In genomic region chr19:49019242-49019932, GRCh38 we compare ENCODE assay signal across 8 cellular contexts. TPM values are rescaled to one million over a fixed set of nuclear protein-coding genes. Genes with fewer than 3 reads are reported as not detected.
DNase-seq lines count a peak whose midpoint lies in the region; ATAC-seq and TF ChIP-seq lines count a peak whose summit lies in the region.

No MANE protein-coding gene starts in this region.

- H3K27ac ChIP-seq in CD4-positive, CD25-positive, alpha-beta regulatory T cell (ENCODE audit: insufficient read depth, low read length, poor library complexity, severe bottlenecking), result no peak overlapping the region
- H3K27ac ChIP-seq in ascending aorta, result no peak overlapping the region

- H3K4me1 Mint-ChIP-seq in CD4-positive, CD25-positive, alpha-beta regulatory T cell, result peaks cover 7 to 39% (median 15%) of the 10 kb centered on the region in 4 donors
- peaks cover 14% of the 10 kb centered on the region for H3K4me1 Mint-ChIP-seq in T-helper 1 cell treated with Interleukin-12 subunit alpha and Interleukin-12 subunit beta and Interleukin-4 antibody, amounts not matched to agents 30 μg/mL and 1 μg/mL, for 36 hours (ENCODE audit: low read depth)

- peak overlapping the region; percentile 79 to 92 (median 90) for H3K27ac Mint-ChIP-seq in CD4-positive, CD25-positive, alpha-beta regulatory T cell
- peak overlapping the region; percentile 71 for H3K27ac Mint-ChIP-seq in T-helper 1 cell treated with Interleukin-12 subunit alpha and Interleukin-12 subunit beta and Interleukin-4 antibody, amounts not matched to agents 30 μg/mL and 1 μg/mL, for 36 hours

- H3K4me3 Mint-ChIP-seq in CD4-positive, CD25-positive, alpha-beta regulatory T cell, result peak overlapping the region; percentile 80 to 94 (median 92)
- peak overlapping the region; percentile 85 for H3K4me3 Mint-ChIP-seq in T-helper 1 cell treated with Interleukin-12 subunit alpha and Interleukin-12 subunit beta and Interleukin-4 antibody, amounts not matched to agents 30 μg/mL and 1 μg/mL, for 36 hours

- peak; percentile 54 to 57 (median 54) for DNase-seq in CD4-positive, CD25-positive, alpha-beta regulatory T cell
- DNase-seq in HuH-7 (ENCODE audit: low spot score) (peak; percentile 94), ascending aorta (ENCODE audit: low spot score in 2 of 2) (peak in 1 of 2 donors; percentile 71), dedifferentiated amniotic fluid mesenchymal stem cell (ENCODE audit: extremely low spot score) (no peak)
- peak; percentile 47 to 64 for DNase-seq in stimulated activated CD4-positive, alpha-beta T cell treated with anti-CD3 and anti-CD28 coated beads, Interleukin-1b, Interleukin-23, amount 100 ng/mL, for 4 hours (ENCODE audit: low read depth in 2 of 2)

- intact Hi-C loops in ascending aorta (cut with DNase I), result no loop called here

- H3K9me3 Mint-ChIP-seq in CD4-positive, CD25-positive, alpha-beta regulatory T cell, result peaks cover 0 to 1% (median 0%) of the 10 kb centered on the region in 7 donors
- no peaks in the 10 kb centered on the region for H3K9me3 Mint-ChIP-seq in T-helper 1 cell treated with Interleukin-12 subunit alpha and Interleukin-12 subunit beta and Interleukin-4 antibody, amounts not matched to agents 30 μg/mL and 1 μg/mL, for 36 hours

- H3K27me3 Mint-ChIP-seq in CD4-positive, CD25-positive, alpha-beta regulatory T cell, result peaks cover 10% of the 10 kb centered on the region
- peaks cover 30% of the 10 kb centered on the region for H3K27me3 Mint-ChIP-seq in T-helper 1 cell treated with Interleukin-12 subunit alpha and Interleukin-12 subunit beta and Interleukin-4 antibody, amounts not matched to agents 30 μg/mL and 1 μg/mL, for 36 hours (ENCODE audit: low read depth)

- no peaks in the 10 kb centered on the region for H3K27me3 ChIP-seq in CD4-positive, CD25-positive, alpha-beta regulatory T cell (ENCODE audit: control insufficient read depth, insufficient read depth, low read length)
- peaks cover 9% of the 10 kb centered on the region for H3K27me3 ChIP-seq in ascending aorta

- peaks cover 31% of the 10 kb centered on the region for H3K4me1 ChIP-seq in CD4-positive, CD25-positive, alpha-beta regulatory T cell (ENCODE audit: control insufficient read depth, insufficient read depth, low read length, poor library complexity, severe bottlenecking)
- peaks cover 8 to 18% of the 10 kb centered on the region in 2 donors for H3K4me1 ChIP-seq in ascending aorta

- H3K36me3 Mint-ChIP-seq in CD4-positive, CD25-positive, alpha-beta regulatory T cell, result peaks cover 3% of the 10 kb centered on the region
- H3K36me3 Mint-ChIP-seq in T-helper 1 cell treated with Interleukin-12 subunit alpha and Interleukin-12 subunit beta and Interleukin-4 antibody, amounts not matched to agents 30 μg/mL and 1 μg/mL, for 36 hours (ENCODE audit: low read depth), result peaks cover 13% of the 10 kb centered on the region

- no peaks in the 10 kb centered on the region for H3K9me3 ChIP-seq in CD4-positive, CD25-positive, alpha-beta regulatory T cell (ENCODE audit: control insufficient read depth in 2 of 2, low read length in 2 of 2)
- H3K9me3 ChIP-seq in ascending aorta (no peaks in the 10 kb centered on the region), iPS-18c (ENCODE audit: control insufficient read depth, insufficient read depth, low read length) (no peaks in the 10 kb centered on the region)

- peak in 1 of 2 donors; percentile 18 for ATAC-seq in CD4-positive, CD25-positive, alpha-beta regulatory T cell (ENCODE audit: low read depth in 2 of 2)
- ATAC-seq in GM21367 (IDR thresholded peaks at IDR 0.05; ENCODE audit: unreplicated experiment), result no peak

- no peaks in the 10 kb centered on the region for H3K36me3 ChIP-seq in CD4-positive, CD25-positive, alpha-beta regulatory T cell (ENCODE audit: control insufficient read depth, insufficient read depth, low read length)
- peaks cover 9 to 19% of the 10 kb centered on the region in 2 donors for H3K36me3 ChIP-seq in ascending aorta

- peak in 1 of 3 experiments; percentile 6 for TF ChIP-seq CTCF in ascending aorta (IDR thresholded peaks at IDR 0.05)

- peak overlapping the region; percentile 64 for H3K4me3 ChIP-seq in CD4-positive, CD25-positive, alpha-beta regulatory T cell (ENCODE audit: low read depth, low read length)
- H3K4me3 ChIP-seq in ascending aorta, result peak overlapping the region; percentile 56 to 65
- peak overlapping the region; percentile 56; the same call in 1 of the 2 replicates for H3K4me3 ChIP-seq in iPS-18c (ENCODE audit: insufficient read depth, low read depth, low read length)

RNA-seq across cellular contexts. Expression of gene LHB, which starts 2.5 kb away (rescaled TPM):
- total RNA-seq in CD4-positive, CD25-positive, alpha-beta regulatory T cell, result not detected
- polyA plus RNA-seq in CD4-positive, CD25-positive, alpha-beta regulatory T cell, result not detected
- total RNA-seq in ascending aorta, result not detected

RNA-seq across cellular contexts. Expression of gene CGB3, which starts 4.7 kb away (rescaled TPM):
- total RNA-seq in CD4-positive, CD25-positive, alpha-beta regulatory T cell, result not detected
- not detected for polyA plus RNA-seq in CD4-positive, CD25-positive, alpha-beta regulatory T cell
- total RNA-seq in ascending aorta, result not detected

RNA-seq across cellular contexts. Expression of gene CGB2, which starts 12.3 kb away (rescaled TPM):
- not detected for total RNA-seq in CD4-positive, CD25-positive, alpha-beta regulatory T cell
- not detected for polyA plus RNA-seq in CD4-positive, CD25-positive, alpha-beta regulatory T cell
- total RNA-seq in ascending aorta, result not detected

RNA-seq across cellular contexts. Expression of gene CGB1, which starts 17.3 kb away (rescaled TPM):
- total RNA-seq in CD4-positive, CD25-positive, alpha-beta regulatory T cell, result not detected
- not detected for polyA plus RNA-seq in CD4-positive, CD25-positive, alpha-beta regulatory T cell
- not detected for total RNA-seq in ascending aorta

RNA-seq across cellular contexts. Expression of gene CGB5, which starts 24.3 kb away (rescaled TPM):
- not detected for total RNA-seq in CD4-positive, CD25-positive, alpha-beta regulatory T cell
- not detected for polyA plus RNA-seq in CD4-positive, CD25-positive, alpha-beta regulatory T cell
- total RNA-seq in ascending aorta, result not detected
